ENCODE assay signal across 1 cellular context in genomic region chr20:1505361-1505760, GRCh38.
TF ChIP-seq lines count a peak whose summit lies in the region.

No MANE protein-coding gene starts in this region.

TF ChIP-seq in H1, 55 proteins besides CTCF, POLR2A, EP300 and RAD21:
- TF ChIP-seq CTBP2 (IDR thresholded peaks at IDR 0.05; ENCODE audit: borderline replicate concordance, insufficient read depth, insufficient read length, low read length) (no peak), TBP (IDR thresholded peaks at IDR 0.05; ENCODE audit: low read depth, low read length) (no peak)
